In genomic region chr19:16096281-16096855, GRCh38 we compare ENCODE assay signal across 12 cellular contexts. TPM values are rescaled to one million over a fixed set of nuclear protein-coding genes. Genes with fewer than 3 reads are reported as not detected.
DNase-seq lines count a peak whose midpoint lies in the region; ATAC-seq and TF ChIP-seq lines count a peak whose summit lies in the region.
"Had no signal": no experiment of that assay in that cellular context is flagged by ENCODE, and none has a peak within 500 bp of the region (broad histone marks: within the 10 kb centered on the region; RNA-seq: fewer than 3 reads in every experiment).

No MANE protein-coding gene starts in this region.

- H3K9me3 Mint-ChIP-seq in activated CD8-positive, alpha-beta memory T cell treated with anti-CD3 and anti-CD28 coated beads, Interleukin-2, amount 10 ng/mL, durations not matched to agents 7 days and 5 days (ENCODE audit: low read depth) = no peaks in the 10 kb centered on the region
- H3K9me3 Mint-ChIP-seq in activated T-helper 17 cell treated with anti-CD3 and anti-CD28 coated beads, Interleukin-2, amount 50 U/mL, for 72 hours = no peaks in the 10 kb centered on the region

- H3K27me3 ChIP-seq in left lung (no peaks in the 10 kb centered on the region), thoracic aorta (replicated peaks; ENCODE audit: insufficient read depth) (no peaks in the 10 kb centered on the region)

- H3K27ac Mint-ChIP-seq in activated CD8-positive, alpha-beta memory T cell treated with anti-CD3 and anti-CD28 coated beads, Interleukin-2, amount 10 ng/mL, durations not matched to agents 7 days and 5 days = peak overlapping the region; percentile 70
- H3K27ac Mint-ChIP-seq in activated T-helper 17 cell treated with anti-CD3 and anti-CD28 coated beads, Interleukin-2, amount 50 U/mL, for 72 hours = peak overlapping the region; percentile 58

- no peak overlapping the region for H3K4me3 Mint-ChIP-seq in activated CD8-positive, alpha-beta memory T cell treated with anti-CD3 and anti-CD28 coated beads, Interleukin-2, amount 10 ng/mL, durations not matched to agents 7 days and 5 days
- H3K4me3 Mint-ChIP-seq in activated T-helper 17 cell treated with anti-CD3 and anti-CD28 coated beads, Interleukin-2, amount 50 U/mL, for 72 hours = peak overlapping the region; percentile 27

- H3K36me3 ChIP-seq in left lung = peaks cover 4 to 100% of the 10 kb centered on the region in 2 donors
- H3K36me3 ChIP-seq in thoracic aorta = peaks cover 90% of the 10 kb centered on the region

- H3K4me1 ChIP-seq in left lung (peaks cover 0 to 19% of the 10 kb centered on the region in 2 donors), thoracic aorta (ENCODE audit: control insufficient read depth in 1 of 2, low read depth in 2 of 2) (peaks cover 5 to 21% of the 10 kb centered on the region in 2 donors)

- H3K36me3 Mint-ChIP-seq in activated CD8-positive, alpha-beta memory T cell treated with anti-CD3 and anti-CD28 coated beads, Interleukin-2, amount 10 ng/mL, durations not matched to agents 7 days and 5 days = peaks cover 81% of the 10 kb centered on the region
- H3K36me3 Mint-ChIP-seq in activated T-helper 17 cell treated with anti-CD3 and anti-CD28 coated beads, Interleukin-2, amount 50 U/mL, for 72 hours (ENCODE audit: low read depth) = peaks cover 100% of the 10 kb centered on the region

- DNase-seq in activated CD8-positive, alpha-beta memory T cell treated with anti-CD3 and anti-CD28 coated beads, Interleukin-2, amount 10 ng/mL, durations not matched to agents 7 days and 5 days = no peak
- DNase-seq in activated CD8-positive, alpha-beta memory T cell treated with anti-CD3 and anti-CD28 coated beads, Interleukin-2, amount 50 U/mL, for 4 hours = no peak
- DNase-seq in left lung (no peak), thoracic aorta (ENCODE audit: low spot score) (no peak), putamen (ENCODE audit: low spot score) (no peak), NCI-H774 (lab: John Stamatoyannopoulos, UW) (no peak), Kasumi-1 (lab: John Stamatoyannopoulos, UW) (no peak)
- DNase-seq: GF-D8; head of caudate nucleus; NCI-H510A; stimulated activated naive CD4-positive, alpha-beta T cell treated with Interleukin-2 at 50 U/mL for 16 hours had no signal

- intact Hi-C loops in left lung (cut with DNase I) = no loop called here

- no peak for TF ChIP-seq CTCF in left lung (IDR thresholded peaks at IDR 0.05)
- TF ChIP-seq CTCF in thoracic aorta (IDR thresholded peaks at IDR 0.05) = no peak

- ATAC-seq in activated CD8-positive, alpha-beta memory T cell treated with anti-CD3 and anti-CD28 coated beads, Interleukin-2, amount 10 ng/mL, durations not matched to agents 7 days and 5 days = no peak
- ATAC-seq in activated T-helper 17 cell treated with anti-CD3 and anti-CD28 coated beads, Interleukin-2, amount 50 U/mL, for 72 hours (replicated peaks) = no peak
- peak; percentile 45 for ATAC-seq in left lung
- ATAC-seq in thoracic aorta (ENCODE audit: insufficient number of reproducible peaks, low FRiP score, low read depth) = no peak

- H3K9me3 ChIP-seq in left lung (no peaks in the 10 kb centered on the region), thoracic aorta (no peaks in the 10 kb centered on the region)

- CTCF ChIA-PET in activated CD8-positive, alpha-beta memory T cell treated with anti-CD3 and anti-CD28 coated beads, Interleukin-2, amount 10 ng/mL, durations not matched to agents 7 days and 5 days (lab: Charles Lee) = interaction anchor here (0.7 to 3.3 kb wide), 6 partner anchors 10 to 995 kb away, joined by 3 to 17 read pairs (median 8); partner anchors contain the start of genes FAM32A and RAB8A

- no peak overlapping the region for H3K4me3 ChIP-seq in left lung
- no peak overlapping the region for H3K4me3 ChIP-seq in thoracic aorta

- peaks cover 36% of the 10 kb centered on the region for H3K4me1 Mint-ChIP-seq in activated CD8-positive, alpha-beta memory T cell treated with anti-CD3 and anti-CD28 coated beads, Interleukin-2, amount 10 ng/mL, durations not matched to agents 7 days and 5 days
- peaks cover 8% of the 10 kb centered on the region for H3K4me1 Mint-ChIP-seq in activated T-helper 17 cell treated with anti-CD3 and anti-CD28 coated beads, Interleukin-2, amount 50 U/mL, for 72 hours

- H3K27me3 Mint-ChIP-seq in activated CD8-positive, alpha-beta memory T cell treated with anti-CD3 and anti-CD28 coated beads, Interleukin-2, amount 10 ng/mL, durations not matched to agents 7 days and 5 days = no peaks in the 10 kb centered on the region
- H3K27me3 Mint-ChIP-seq in activated T-helper 17 cell treated with anti-CD3 and anti-CD28 coated beads, Interleukin-2, amount 50 U/mL, for 72 hours = no peaks in the 10 kb centered on the region

- H3K27ac ChIP-seq in left lung = peak overlapping the region in 1 of 2 donors; percentile 23
- peak overlapping the region; percentile 21 to 39 for H3K27ac ChIP-seq in thoracic aorta

RNA-seq across cellular contexts. Expression of gene RAB8A, which starts 15.3 kb away (rescaled TPM):
- 100 to 1,000 TPM; 204 to 271 TPM for total RNA-seq in activated CD8-positive, alpha-beta memory T cell treated with anti-CD3 and anti-CD28 coated beads, Interleukin-2, amount 10 ng/mL, durations not matched to agents 7 days and 5 days
- total RNA-seq in activated T-helper 17 cell treated with anti-CD3 and anti-CD28 coated beads, Interleukin-2, amount 50 U/mL, for 72 hours = 100 to 1,000 TPM; 140 to 212 TPM
- 10 to 100 TPM; 70.7 to 88.8 TPM for total RNA-seq in left lung
- 10 to 100 TPM; 40.5 to 41.5 TPM for total RNA-seq in thoracic aorta

RNA-seq across cellular contexts. Expression of gene TPM4, which starts 20.1 kb away (rescaled TPM):
- 100 to 1,000 TPM; 491 to 493 TPM for total RNA-seq in activated CD8-positive, alpha-beta memory T cell treated with anti-CD3 and anti-CD28 coated beads, Interleukin-2, amount 10 ng/mL, durations not matched to agents 7 days and 5 days
- 100 to 1,000 TPM; 474 to 660 TPM for total RNA-seq in activated T-helper 17 cell treated with anti-CD3 and anti-CD28 coated beads, Interleukin-2, amount 50 U/mL, for 72 hours
- total RNA-seq in left lung (100 to 1,000 TPM; 437 to 536 TPM), thoracic aorta (1,000 to 10,000 TPM in 1 of 2 donors, 100 to 1,000 TPM in 1; 964 to 1,096 TPM)

RNA-seq across cellular contexts. Expression of gene HSH2D, which starts 47.1 kb away (rescaled TPM):
- 100 to 1,000 TPM; 181 to 199 TPM for total RNA-seq in activated CD8-positive, alpha-beta memory T cell treated with anti-CD3 and anti-CD28 coated beads, Interleukin-2, amount 10 ng/mL, durations not matched to agents 7 days and 5 days
- total RNA-seq in activated T-helper 17 cell treated with anti-CD3 and anti-CD28 coated beads, Interleukin-2, amount 50 U/mL, for 72 hours = 10 to 100 TPM; 32.7 to 39.3 TPM
- total RNA-seq in left lung (1 to 10 TPM; 7.1 to 8.5 TPM), thoracic aorta (1 to 10 TPM in 1 of 2 donors, not detected in 1; 2.2 TPM)

Comparison
In these comparisons a context has a peak if more than half of its experiments do, and no peak if none do; other contexts are left out.
1. RNA of gene HSH2D, which starts 47.1 kb away (total RNA-seq): 181 to 199 TPM in activated CD8-positive, alpha-beta memory T cell treated with anti-CD3 and anti-CD28 coated beads, Interleukin-2, amount 10 ng/mL, durations not matched to agents 7 days and 5 days; 32.7 to 39.3 TPM in activated T-helper 17 cell treated with anti-CD3 and anti-CD28 coated beads, Interleukin-2, amount 50 U/mL, for 72 hours, 7.1 to 8.5 TPM in left lung and 2.2 TPM in thoracic aorta; every median in the first group is over 4 times any median in the second.